8 cellular contexts compared by ENCODE assay signal in genomic region chr17:42997390-42997983, GRCh38. TPM values are rescaled to one million over a fixed set of nuclear protein-coding genes. Genes with fewer than 3 reads are reported as not detected.
DNase-seq lines count a peak whose midpoint lies in the region; ATAC-seq, FAIRE-seq and TF ChIP-seq lines count a peak whose summit lies in the region.

No MANE protein-coding gene starts in this region.

- TF ChIP-seq RAD21 in GM12878 (IDR thresholded peaks at IDR 0.05; ENCODE audit: insufficient read depth, low read depth, low read length), result no peak

- H3K4me3 ChIP-seq in AG04449 (ENCODE audit: low read depth, low read length) (peak overlapping the region; percentile 32), HL-60 (replicated peaks; ENCODE audit: insufficient read depth, low read length) (peak overlapping the region; percentile 26), GM12878 (peak overlapping the region; percentile 35; the same call in 1 of the 2 replicates), mesendoderm (ENCODE audit: low read length) (no peak overlapping the region), ovary (no peak overlapping the region)

- no peak for DNase-seq in AG04449 (ENCODE audit: low read depth, low spot score)
- DNase-seq in HL-60 (ENCODE audit: low read depth in 1 of 2, low spot score in 1 of 2), result no peak
- DNase-seq in GM12878 (ENCODE audit: low read depth, low spot score), result no peak
- no peak for DNase-seq in mesendoderm
- no peak for DNase-seq in ovary
- DNase-seq in HuH-7.5 (ENCODE audit: low spot score), result no peak
- DNase-seq in AG08396 (ENCODE audit: low spot score), result no peak

- no peak overlapping the region for H2BK5ac ChIP-seq in mesendoderm (ENCODE audit: low read length)

- SMC1A ChIA-PET in GM12878 (lab: Charles Lee; ENCODE audit: uncharacterized antibody, unreplicated experiment), result interaction anchor here (0.6 to 3.7 kb wide), 33 partner anchors 9 to 486 kb away, joined by 3 to 47 read pairs (median 4); partner anchors contain the start of genes DHX8, IFI35, PSMC3IP and PSME3

- 14% methylated on average over 5 of the region's 5 CpGs for WGBS in GM12878 (ENCODE audit: insufficient coverage, insufficient replicate concordance, low lambda C conversion rate, missing lambda C conversion rate)
- no CpG with 5 or more reads among the region's 5 CpGs for WGBS in mesendoderm (ENCODE audit: extremely low coverage, insufficient coverage, low lambda C conversion rate)
- WGBS in ovary, 3 donors, result 12 to 24% (median 16%) methylated on average over 5 of the region's 5 CpGs

- no peak overlapping the region for H2AK5ac ChIP-seq in mesendoderm (ENCODE audit: low read length)

- RAD21 ChIA-PET in GM12878 (lab: Charles Lee; ENCODE audit: unreplicated experiment), result interaction anchor here (0.5 to 2.7 kb wide), 34 partner anchors 9 to 487 kb away, joined by 3 to 31 read pairs (median 5); partner anchors contain the start of genes AARSD1, AOC2, BECN1 and CNTD1

- no peak overlapping the region for H4K8ac ChIP-seq in mesendoderm (ENCODE audit: low read depth, low read length)

- ATAC-seq in GM12878, result peak; percentile 4
- ATAC-seq in HG02973 (IDR thresholded peaks at IDR 0.05; ENCODE audit: unreplicated experiment), result no peak

- H2BK120ac ChIP-seq in mesendoderm (ENCODE audit: low read depth, low read length), result no peak overlapping the region

- peak overlapping the region; percentile 70 for H2AFZ ChIP-seq in GM12878 (ENCODE audit: control insufficient read depth, low read depth, low read length)

- POLR2A ChIA-PET in AG04449 (lab: Yijun Ruan, JAX) (interaction anchor here (0.7 to 1.8 kb wide), 15 partner anchors 10 to 318 kb away, joined by 3 to 22 read pairs (median 5); partner anchors contain the start of genes AARSD1, BRCA1, IFI35 and PTGES3L), GM12878 (lab: Charles Lee) (interaction anchor here (0.5 to 2.6 kb wide), 22 partner anchors 9 to 1053 kb away, joined by 3 to 21 read pairs (median 3); partner anchors contain the start of genes AARSD1, BECN1, BRCA1 and DHX8)

- H4K20me1 ChIP-seq in GM12878 (ENCODE audit: control insufficient read depth, insufficient read depth), result no peaks in the 10 kb centered on the region

- in situ Hi-C loops in GM12878 (cut with MboI), result no loop called here

- H3K4me2 ChIP-seq in GM12878 (ENCODE audit: control insufficient read depth, insufficient read depth), result peak overlapping the region; percentile 9
- H3K4me2 ChIP-seq in mesendoderm (ENCODE audit: low read length), result peak overlapping the region; percentile 26

- TF ChIP-seq POLR2A in GM12878 (IDR thresholded peaks at IDR 0.05; ENCODE audit: low read depth, low read length), result no peak
- TF ChIP-seq POLR2A in ovary (IDR thresholded peaks at IDR 0.05), result no peak

- CTCF ChIA-PET in AG04449 (lab: Yijun Ruan, JAX) (interaction anchor here (0.7 to 3.0 kb wide), 27 partner anchors 9 to 419 kb away, joined by 3 to 35 read pairs (median 4); partner anchors contain the start of genes AOC2, BECN1, IFI35 and PTGES3L), GM12878 (lab: Yijun Ruan, JAX) (interaction anchor here (0.8 to 4.8 kb wide), 39 partner anchors 10 to 486 kb away, joined by 3 to 66 read pairs (median 5); partner anchors contain the start of genes AARSD1, AOC2, BECN1 and CNTD1)

- no peak overlapping the region for H3K18ac ChIP-seq in mesendoderm (ENCODE audit: low read length)

- TF ChIP-seq CTCF in AG04449 (IDR thresholded peaks at IDR 0.05; ENCODE audit: insufficient read depth, low read length, missing control alignments), result no peak
- no peak for TF ChIP-seq CTCF in HL-60 (IDR thresholded peaks at IDR 0.05; ENCODE audit: insufficient read depth, low read length)
- no peak for TF ChIP-seq CTCF in GM12878 (IDR thresholded peaks at IDR 0.05 in 2 of 3, conservative IDR thresholded peaks at IDR 0.05 in 1 of 3; ENCODE audit: control insufficient read depth in 2 of 3, extremely low read depth in 1 of 3, insufficient read depth in 1 of 3, low read depth in 3 of 3, low read length in 3 of 3)
- no peak for TF ChIP-seq CTCF in ovary (IDR thresholded peaks at IDR 0.05)

- intact Hi-C loops in GM12878 (cut with micrococcal nuclease; ENCODE audit: unreplicated experiment), result loop anchor here (10.0 kb wide), 1 partner anchor 153 kb away; the partner anchor contains the start of gene AOC2
- intact Hi-C loops in ovary (cut with DNase I), result loop anchor here in 1 of 4 donors (10.0 kb wide), 1 partner anchor 153 kb away; the partner anchor contains the start of gene AOC2

- no peak for TF ChIP-seq EP300 in GM12878 (IDR thresholded peaks at IDR 0.05; ENCODE audit: borderline replicate concordance in 1 of 2, control insufficient read depth in 1 of 2, low read depth in 2 of 2, low read length in 2 of 2)
- no peak for TF ChIP-seq EP300 in ovary (IDR thresholded peaks at IDR 0.05)

- BruUV-seq in GM12878 (replicated peaks; lab: Mats Ljungman, UMichigan), result no TSS peak

- no peaks in the 10 kb centered on the region for H3K27me3 ChIP-seq in HL-60 (ENCODE audit: insufficient read depth, poor library complexity, severe bottlenecking)
- H3K27me3 ChIP-seq in GM12878 (replicated peaks in 1 of 2; ENCODE audit: control insufficient read depth in 2 of 2, insufficient read depth in 2 of 2, low read length in 1 of 2), result no peaks in the 10 kb centered on the region
- H3K27me3 ChIP-seq in mesendoderm (ENCODE audit: insufficient read depth, low read length, poor library complexity), result no peaks in the 10 kb centered on the region
- no peaks in the 10 kb centered on the region for H3K27me3 ChIP-seq in ovary

- peak; percentile 31 for FAIRE-seq in GM12878 (lab: Jason Lieb, UNC)

- H2BK15ac ChIP-seq in mesendoderm (replicated peaks; ENCODE audit: low read depth), result no peak overlapping the region

- H3K23ac ChIP-seq in mesendoderm (ENCODE audit: low read length), result no peak overlapping the region

- H3K36me3 ChIP-seq in GM12878 (ENCODE audit: control insufficient read depth in 2 of 2, insufficient read depth in 2 of 2, low read length in 1 of 2) (peaks cover 5 to 12% of the 10 kb centered on the region in 2 experiments), mesendoderm (ENCODE audit: control insufficient read depth, insufficient read depth, low read length) (peaks cover 10% of the 10 kb centered on the region), ovary (no peaks in the 10 kb centered on the region)

- H3K9ac ChIP-seq in GM12878 (ENCODE audit: control insufficient read depth, insufficient read depth, low read length) (peak overlapping the region; percentile 31; the same call in 1 of the 2 replicates), mesendoderm (ENCODE audit: low read length) (peak overlapping the region; percentile 23)

- H3K27ac ChIP-seq in HL-60 (replicated peaks) (peak overlapping the region; percentile 41), GM12878 (ENCODE audit: control insufficient read depth, insufficient read depth) (peak overlapping the region; percentile 13; the same call in 1 of the 2 replicates), mesendoderm (ENCODE audit: low read depth, low read length) (no peak overlapping the region), ovary (peak overlapping the region in 1 of 2 donors; percentile 32)

- H3K79me1 ChIP-seq in mesendoderm (ENCODE audit: low read length), result peaks cover 2% of the 10 kb centered on the region

- no peaks in the 10 kb centered on the region for H3K9me3 ChIP-seq in GM12878 (replicated peaks; ENCODE audit: control insufficient read depth, insufficient read depth, low read length)
- H3K9me3 ChIP-seq in ovary, result no peaks in the 10 kb centered on the region

- H4K5ac ChIP-seq in mesendoderm (ENCODE audit: low read length), result no peak overlapping the region

- no peak overlapping the region for H3K4ac ChIP-seq in mesendoderm (ENCODE audit: low read depth, low read length)

- peaks cover 26% of the 10 kb centered on the region for H3K79me2 ChIP-seq in GM12878 (ENCODE audit: control insufficient read depth, insufficient read depth, low read length)
- H3K79me2 ChIP-seq in mesendoderm (ENCODE audit: control insufficient read depth, insufficient read depth, low read length), result peaks cover 19% of the 10 kb centered on the region

- peak overlapping the region; percentile 63 for H3K56ac ChIP-seq in mesendoderm (ENCODE audit: low read length)

- H3K4me1 ChIP-seq in GM12878 (ENCODE audit: control insufficient read depth, insufficient read depth, low read length), result peaks cover 3% of the 10 kb centered on the region; the same call in 1 of the 2 replicates
- no peaks in the 10 kb centered on the region for H3K4me1 ChIP-seq in mesendoderm (ENCODE audit: control insufficient read depth, low read depth, low read length)
- peaks cover 4% of the 10 kb centered on the region for H3K4me1 ChIP-seq in ovary (ENCODE audit: insufficient read depth)

RNA-seq across cellular contexts. Expression of gene RPL27, which starts 0.7 kb away (rescaled TPM):
- 190 and 218 TPM in 2 replicates for total RNA-seq in GM12878 (2013; cell fraction: nucleolus; rRNA removed)
- total RNA-seq in GM12878 (2014; rRNA removed) (2,683 and 2,694 TPM in 2 replicates), GM12878 (2014; rRNA removed; fragmentation: Illumina TruSeq; extraction: Trizol) (3,457 and 3,568 TPM in 2 replicates), GM12878 (2021) (1,748 and 1,834 TPM in 2 replicates), ovary (1,000 to 10,000 TPM; 1,130 to 2,473 (median 1,529) TPM)
- 4,159 TPM for polyA plus RNA-seq in GM12878 (2011; ENCODE audit: low read depth)
- polyA plus RNA-seq in GM12878 (2011; rRNA removed) (5,833 and 6,934 TPM in 2 replicates), GM12878 (2014; fragmentation: Illumina TruSeq; extraction: Trizol) (5,212 and 5,530 TPM in 2 replicates), GM12878 (2014; fragmentation: Nextera tagmentation; extraction: Ambion mirVana) (1,000 to 10,000 TPM; 4,376 to 4,686 TPM), GM12878 (2014; rRNA removed) (3,489 and 4,101 TPM in 2 replicates), GM12878 (2016; fragmentation: Nextera tagmentation; extraction: Ambion mirVana) (1,000 to 10,000 TPM; 2,215 to 2,394 TPM), ovary (1,000 to 10,000 TPM; 3,204 to 5,312 TPM)
- 3,548 and 5,355 TPM in 2 replicates for polyA plus RNA-seq in GM12878 (2011; cell fraction: cytosol; rRNA removed)
- polyA plus RNA-seq in GM12878 (2011; cell fraction: nucleus; rRNA removed), result 1,437 and 1,774 TPM in 2 replicates
- 4,995 and 5,015 TPM in 2 replicates for polyA plus RNA-seq in GM12878 (2012)
- polyA minus RNA-seq in GM12878 (2011; rRNA and poly(A)+ RNA removed), result 802 and 808 TPM in 2 replicates
- 414 and 501 TPM in 2 replicates for polyA minus RNA-seq in GM12878 (2011; cell fraction: cytosol; rRNA and poly(A)+ RNA removed)
- 173 and 223 TPM in 2 replicates for polyA minus RNA-seq in GM12878 (2011; cell fraction: nucleus; rRNA and poly(A)+ RNA removed)
- polyA plus RNA-seq in mesendoderm (2013, experiment 1 of 2), result 5,596 TPM
- 5,579 TPM for polyA plus RNA-seq in mesendoderm (2013, experiment 2 of 2)

RNA-seq across cellular contexts. Expression of gene IFI35, which starts 9.1 kb away (rescaled TPM):
- total RNA-seq in GM12878 (2013; cell fraction: nucleolus; rRNA removed), result 23.9 and 25.7 TPM in 2 replicates
- total RNA-seq in GM12878 (2014; rRNA removed) (80.0 and 81.1 TPM in 2 replicates), GM12878 (2014; rRNA removed; fragmentation: Illumina TruSeq; extraction: Trizol) (30.7 and 35.5 TPM in 2 replicates), GM12878 (2021) (61.3 and 63.8 TPM in 2 replicates), ovary (10 to 100 TPM; 26.3 to 38.3 (median 29.7) TPM)
- polyA plus RNA-seq in GM12878 (2011; ENCODE audit: low read depth), result 62.5 TPM
- polyA plus RNA-seq in GM12878 (2011; rRNA removed) (50.9 and 66.8 TPM in 2 replicates), GM12878 (2014; fragmentation: Illumina TruSeq; extraction: Trizol) (25.6 and 57.7 TPM in 2 replicates), GM12878 (2014; fragmentation: Nextera tagmentation; extraction: Ambion mirVana) (10 to 100 TPM; 18.4 to 24.4 TPM), GM12878 (2014; rRNA removed) (69.8 and 81.6 TPM in 2 replicates), GM12878 (2016; fragmentation: Nextera tagmentation; extraction: Ambion mirVana) (10 to 100 TPM; 82.9 to 92.2 TPM), ovary (10 to 100 TPM; 13.0 to 39.7 TPM)
- 104 and 125 TPM in 2 replicates for polyA plus RNA-seq in GM12878 (2011; cell fraction: cytosol; rRNA removed)
- polyA plus RNA-seq in GM12878 (2011; cell fraction: nucleus; rRNA removed), result 117 and 118 TPM in 2 replicates
- polyA plus RNA-seq in GM12878 (2012), result 67.4 and 67.6 TPM in 2 replicates
- polyA minus RNA-seq in GM12878 (2011; rRNA and poly(A)+ RNA removed), result 29.8 and 57.8 TPM in 2 replicates
- 16.7 and 22.4 TPM in 2 replicates for polyA minus RNA-seq in GM12878 (2011; cell fraction: cytosol; rRNA and poly(A)+ RNA removed)
- 19.8 and 24.9 TPM in 2 replicates for polyA minus RNA-seq in GM12878 (2011; cell fraction: nucleus; rRNA and poly(A)+ RNA removed)
- 0.63 TPM for polyA plus RNA-seq in mesendoderm (2013, experiment 1 of 2)
- 0.77 TPM for polyA plus RNA-seq in mesendoderm (2013, experiment 2 of 2)

RNA-seq across cellular contexts. Expression of gene RUNDC1, which starts 17.1 kb away (rescaled TPM):
- total RNA-seq in GM12878 (2013; cell fraction: nucleolus; rRNA removed), result 68.6 and 75.5 TPM in 2 replicates
- total RNA-seq in GM12878 (2014; rRNA removed) (8.1 and 8.3 TPM in 2 replicates), GM12878 (2014; rRNA removed; fragmentation: Illumina TruSeq; extraction: Trizol) (5.7 and 5.9 TPM in 2 replicates), GM12878 (2021) (9.0 and 9.5 TPM in 2 replicates), ovary (10 to 100 TPM in 5 of 7 donors, 1 to 10 TPM in 2; 8.2 to 19.4 (median 13.3) TPM)
- polyA plus RNA-seq in GM12878 (2011; ENCODE audit: low read depth), result 6.1 TPM
- polyA plus RNA-seq in GM12878 (2011; rRNA removed) (10.7 and 15.6 TPM in 2 replicates), GM12878 (2014; fragmentation: Illumina TruSeq; extraction: Trizol) (6.1 and 8.2 TPM in 2 replicates), GM12878 (2014; fragmentation: Nextera tagmentation; extraction: Ambion mirVana) (1 to 10 TPM; 2.9 to 3.0 TPM), GM12878 (2014; rRNA removed) (7.1 and 7.2 TPM in 2 replicates), GM12878 (2016; fragmentation: Nextera tagmentation; extraction: Ambion mirVana) (1 to 10 TPM; 8.7 to 9.6 TPM), ovary (10 to 100 TPM in 1 of 2 donors, 1 to 10 TPM in 1; 6.1 to 12.1 TPM)
- polyA plus RNA-seq in GM12878 (2011; cell fraction: cytosol; rRNA removed), result 12.6 and 14.7 TPM in 2 replicates
- 11.4 and 15.9 TPM in 2 replicates for polyA plus RNA-seq in GM12878 (2011; cell fraction: nucleus; rRNA removed)
- 8.3 and 11.7 TPM in 2 replicates for polyA plus RNA-seq in GM12878 (2012)
- 22.2 and 26.2 TPM in 2 replicates for polyA minus RNA-seq in GM12878 (2011; rRNA and poly(A)+ RNA removed)
- polyA minus RNA-seq in GM12878 (2011; cell fraction: cytosol; rRNA and poly(A)+ RNA removed), result 4.7 and 5.6 TPM in 2 replicates
- polyA minus RNA-seq in GM12878 (2011; cell fraction: nucleus; rRNA and poly(A)+ RNA removed), result 8.2 and 14.3 TPM in 2 replicates
- 6.8 TPM for polyA plus RNA-seq in mesendoderm (2013, experiment 1 of 2)
- 6.6 TPM for polyA plus RNA-seq in mesendoderm (2013, experiment 2 of 2)

RNA-seq across cellular contexts. Expression of gene PTGES3L, which starts 17.6 kb away (rescaled TPM):
- 5.3 and 6.7 TPM in 2 replicates for total RNA-seq in GM12878 (2013; cell fraction: nucleolus; rRNA removed)
- 0.11 and 0.38 TPM in 2 replicates for total RNA-seq in GM12878 (2014; rRNA removed)
- total RNA-seq in GM12878 (2014; rRNA removed; fragmentation: Illumina TruSeq; extraction: Trizol), result 0.40 and 0.46 TPM in 2 replicates
- total RNA-seq in GM12878 (2021), result 0.51 and 0.62 TPM in 2 replicates
- polyA plus RNA-seq in GM12878 (2011; ENCODE audit: low read depth), result 1.6 TPM
- 1.6 and 1.8 TPM in 2 replicates for polyA plus RNA-seq in GM12878 (2011; rRNA removed)
- 1.0 and 1.1 TPM in 2 replicates for polyA plus RNA-seq in GM12878 (2011; cell fraction: cytosol; rRNA removed)
- 2.4 and 2.7 TPM in 2 replicates for polyA plus RNA-seq in GM12878 (2011; cell fraction: nucleus; rRNA removed)
- 1.8 and 2.1 TPM in 2 replicates for polyA plus RNA-seq in GM12878 (2012)
- polyA plus RNA-seq in GM12878 (2014; fragmentation: Illumina TruSeq; extraction: Trizol), result 0.68 and 0.73 TPM in 2 replicates
- polyA plus RNA-seq in GM12878 (2014; fragmentation: Nextera tagmentation; extraction: Ambion mirVana), result 1 to 10 TPM in 1 of 2 experiments, under 1 TPM in 1; 0.58 to 1.3 TPM
- 0.94 and 1.3 TPM in 2 replicates for polyA plus RNA-seq in GM12878 (2014; rRNA removed)
- 1 to 10 TPM; 1.9 to 2.3 TPM for polyA plus RNA-seq in GM12878 (2016; fragmentation: Nextera tagmentation; extraction: Ambion mirVana)
- 2.7 and 2.9 TPM in 2 replicates for polyA minus RNA-seq in GM12878 (2011; rRNA and poly(A)+ RNA removed)
- 0.52 and 1.5 TPM in 2 replicates for polyA minus RNA-seq in GM12878 (2011; cell fraction: cytosol; rRNA and poly(A)+ RNA removed)
- 3.3 and 5.4 TPM in 2 replicates for polyA minus RNA-seq in GM12878 (2011; cell fraction: nucleus; rRNA and poly(A)+ RNA removed)
- polyA plus RNA-seq in mesendoderm (2013, experiment 1 of 2), result 3.0 TPM
- 3.0 TPM for polyA plus RNA-seq in mesendoderm (2013, experiment 2 of 2)
- total RNA-seq in ovary, result 1 to 10 TPM in 1 of 7 donors, under 1 TPM in 5, not detected in 1; 0.45 to 2.6 (median 0.66) TPM
- 1 to 10 TPM in 1 of 2 donors, under 1 TPM in 1; 0.56 to 2.1 TPM for polyA plus RNA-seq in ovary

RNA-seq across cellular contexts. Expression of gene VAT1, which starts 24.7 kb away (rescaled TPM):
- 11.7 and 11.8 TPM in 2 replicates for total RNA-seq in GM12878 (2013; cell fraction: nucleolus; rRNA removed)
- total RNA-seq in GM12878 (2014; rRNA removed), result 6.5 and 8.6 TPM in 2 replicates
- total RNA-seq in GM12878 (2014; rRNA removed; fragmentation: Illumina TruSeq; extraction: Trizol), result 4.8 and 5.0 TPM in 2 replicates
- total RNA-seq in GM12878 (2021), result 15.7 and 19.8 TPM in 2 replicates
- 8.9 TPM for polyA plus RNA-seq in GM12878 (2011; ENCODE audit: low read depth)
- 7.6 and 17.4 TPM in 2 replicates for polyA plus RNA-seq in GM12878 (2011; rRNA removed)
- 16.5 and 17.3 TPM in 2 replicates for polyA plus RNA-seq in GM12878 (2011; cell fraction: cytosol; rRNA removed)
- 11.5 and 11.7 TPM in 2 replicates for polyA plus RNA-seq in GM12878 (2011; cell fraction: nucleus; rRNA removed)
- polyA plus RNA-seq in GM12878 (2012), result 16.4 and 24.1 TPM in 2 replicates
- 5.0 and 8.6 TPM in 2 replicates for polyA plus RNA-seq in GM12878 (2014; fragmentation: Illumina TruSeq; extraction: Trizol)
- 1 to 10 TPM; 6.0 to 7.8 TPM for polyA plus RNA-seq in GM12878 (2014; fragmentation: Nextera tagmentation; extraction: Ambion mirVana)
- 6.4 and 7.0 TPM in 2 replicates for polyA plus RNA-seq in GM12878 (2014; rRNA removed)
- 1 to 10 TPM; 7.0 to 9.0 TPM for polyA plus RNA-seq in GM12878 (2016; fragmentation: Nextera tagmentation; extraction: Ambion mirVana)
- 31.4 and 34.9 TPM in 2 replicates for polyA minus RNA-seq in GM12878 (2011; rRNA and poly(A)+ RNA removed)
- 11.6 and 14.4 TPM in 2 replicates for polyA minus RNA-seq in GM12878 (2011; cell fraction: cytosol; rRNA and poly(A)+ RNA removed)
- polyA minus RNA-seq in GM12878 (2011; cell fraction: nucleus; rRNA and poly(A)+ RNA removed), result 3.5 and 6.7 TPM in 2 replicates
- 203 TPM for polyA plus RNA-seq in mesendoderm (2013, experiment 1 of 2)
- polyA plus RNA-seq in mesendoderm (2013, experiment 2 of 2), result 200 TPM
- 100 to 1,000 TPM; 121 to 421 (median 356) TPM for total RNA-seq in ovary
- 100 to 1,000 TPM; 217 to 251 TPM for polyA plus RNA-seq in ovary

Comparison
In these comparisons a context has a peak if more than half of its experiments do, and no peak if none do; other contexts are left out.
1. H3K4me3 ChIP-seq: peak in AG04449 (single experiment), HL-60 (single experiment) and GM12878 (single experiment); none in mesendoderm (single experiment) and ovary (single experiment).